8 cellular contexts compared by ENCODE assay signal in the genomic region with DNA sequence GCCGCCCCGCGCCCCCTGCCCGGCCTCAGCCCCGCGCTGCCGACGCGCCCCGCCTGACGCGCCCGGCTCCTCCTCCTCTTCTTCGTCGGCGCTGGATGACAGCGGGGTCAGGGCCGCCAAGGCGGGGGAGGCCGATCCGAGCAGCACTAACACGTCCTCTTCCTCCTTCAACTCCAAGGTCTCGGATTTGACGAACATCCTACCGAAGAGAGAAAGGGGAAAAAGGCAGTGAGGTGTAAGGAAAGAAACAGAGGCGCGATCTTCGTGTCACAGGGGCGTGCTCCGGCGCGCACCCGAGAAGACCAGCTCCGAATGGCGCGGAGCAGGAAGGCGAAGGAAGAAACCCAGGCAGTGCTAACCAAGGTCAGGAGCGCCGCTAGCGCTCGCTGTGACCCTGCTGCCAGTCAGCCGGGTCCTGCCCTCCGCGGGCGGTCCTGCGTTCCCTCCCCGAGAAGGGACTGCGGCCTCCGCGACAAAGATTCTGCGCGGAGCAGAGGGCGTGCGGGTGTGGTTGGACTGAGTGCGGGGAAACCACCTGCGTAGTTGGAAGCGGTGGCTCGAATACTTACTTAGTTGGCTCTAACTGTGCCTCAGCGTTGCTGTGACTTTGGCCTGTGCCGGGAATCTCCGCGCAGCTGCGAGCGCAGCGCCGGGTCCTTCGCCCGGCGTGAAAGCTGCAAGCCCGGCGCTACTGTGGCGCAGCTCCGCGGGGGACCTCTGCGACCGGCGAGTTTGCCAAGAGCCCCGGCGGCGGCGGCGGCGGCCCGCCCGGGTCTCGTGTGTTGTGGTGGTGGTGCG. TPM values are rescaled to one million over a fixed set of nuclear protein-coding genes. Genes with fewer than 3 reads are reported as not detected.
A peak's percentile ranks its signal among the peaks of the same experiment; 100 is the strongest.
DNase-seq lines count a peak whose midpoint lies in the region; ATAC-seq and TF ChIP-seq lines count a peak whose summit lies in the region.

No MANE protein-coding gene starts in this region.

- H3K36me3 ChIP-seq in adipocyte (ENCODE audit: control insufficient read depth, insufficient read depth, low read length, severe bottlenecking) (no peaks in the 10 kb centered on the region), iPS-18a (ENCODE audit: control insufficient read depth, low read depth, low read length) (no peaks in the 10 kb centered on the region), smooth muscle cell (ENCODE audit: low read depth) (no peaks in the 10 kb centered on the region)

- H3K4me3 ChIP-seq in adipocyte (ENCODE audit: low read length) (peak overlapping the region; percentile 82), iPS-18a (ENCODE audit: low read length) (peak overlapping the region; percentile 57), smooth muscle cell (peak overlapping the region; percentile 54)

- H3K27ac ChIP-seq in iPS-18a (ENCODE audit: low read length) (no peak overlapping the region), smooth muscle cell (ENCODE audit: low read depth) (no peak overlapping the region)

- H2AFZ ChIP-seq in smooth muscle cell (ENCODE audit: low read depth): peak overlapping the region; percentile 94

- H3K4me1 ChIP-seq in adipocyte (ENCODE audit: control insufficient read depth, insufficient read depth, low read length): peaks cover 16% of the 10 kb centered on the region
- peaks cover 45% of the 10 kb centered on the region for H3K4me1 ChIP-seq in iPS-18a (ENCODE audit: control insufficient read depth, low read depth, low read length)
- H3K4me1 ChIP-seq in smooth muscle cell (ENCODE audit: low read depth): peaks cover 40% of the 10 kb centered on the region

- peak overlapping the region; percentile 94 for H3K4me2 ChIP-seq in smooth muscle cell

- peaks cover 82% of the 10 kb centered on the region for H3K27me3 ChIP-seq in adipocyte (replicated peaks; ENCODE audit: control insufficient read depth, insufficient read depth, low read length)
- peaks cover 100% of the 10 kb centered on the region for H3K27me3 ChIP-seq in iPS-18a (ENCODE audit: control insufficient read depth, insufficient read depth, low read length)
- H3K27me3 ChIP-seq in smooth muscle cell (ENCODE audit: low read depth): peaks cover 100% of the 10 kb centered on the region

- H3K9me3 ChIP-seq in adipocyte (ENCODE audit: control insufficient read depth, low read length): peaks cover 20% of the 10 kb centered on the region
- no peaks in the 10 kb centered on the region for H3K9me3 ChIP-seq in iPS-18a (ENCODE audit: control insufficient read depth, low read depth, low read length)
- no peaks in the 10 kb centered on the region for H3K9me3 ChIP-seq in smooth muscle cell (replicated peaks; ENCODE audit: low read depth)

- ATAC-seq in GM18517 (IDR thresholded peaks at IDR 0.05; ENCODE audit: unreplicated experiment) (peak; percentile 31), HG02852 (IDR thresholded peaks at IDR 0.05; ENCODE audit: unreplicated experiment) (peak; percentile 34)

- 1% methylated on average over 66 of the region's 87 CpGs for WGBS in smooth muscle cell (ENCODE audit: low lambda C conversion rate)

- no peak overlapping the region for H3K9ac ChIP-seq in adipocyte (ENCODE audit: low read length)
- H3K9ac ChIP-seq in iPS-18a (ENCODE audit: low read length): no peak overlapping the region
- no peak overlapping the region for H3K9ac ChIP-seq in smooth muscle cell (ENCODE audit: low read depth)

- DNase-seq in Ammon's horn (ENCODE audit: low spot score): peak; percentile 47
- DNase-seq in NCI-H2171 treated with DMSO at 0.1 percent for 48 hours (lab: John Stamatoyannopoulos, UW): peak; percentile 44
- DNase-seq in adipocyte (ENCODE audit: low read depth): peak; percentile 54
- no peak for DNase-seq in smooth muscle cell (lab: John Stamatoyannopoulos, UW; ENCODE audit: unreplicated experiment)
- DNase-seq in NK-92 (lab: John Stamatoyannopoulos, UW; ENCODE audit: unreplicated experiment): no peak

- TF ChIP-seq CTCF in smooth muscle cell (IDR thresholded peaks at IDR 0.05; ENCODE audit: borderline replicate concordance, insufficient read depth, poor library complexity, severe bottlenecking): no peak

- H3F3A ChIP-seq in smooth muscle cell (ENCODE audit: low read depth): no peaks in the 10 kb centered on the region

- no peaks in the 10 kb centered on the region for H4K20me1 ChIP-seq in smooth muscle cell (ENCODE audit: low read depth)

- no peaks in the 10 kb centered on the region for H3K79me2 ChIP-seq in smooth muscle cell (ENCODE audit: low read depth)

RNA-seq across cellular contexts. Expression of gene NEUROG2, which starts 0.5 kb away (rescaled TPM):
- total RNA-seq in smooth muscle cell: not detected in 2 replicates
- not detected in 2 replicates for polyA plus RNA-seq in smooth muscle cell

Comparison
In these comparisons a context has a peak if more than half of its experiments do, and no peak if none do; other contexts are left out.
1. DNase-seq: peak in Ammon's horn (single experiment), NCI-H2171 treated with DMSO at 0.1 percent for 48 hours (single experiment) and adipocyte (single experiment); none in smooth muscle cell (single experiment) and NK-92 (single experiment).
2. Peak in every context shown above with its lines, with median percentiles within 50 percentile points of each other: H3K4me3 ChIP-seq.